8 cellular contexts compared by ENCODE assay signal in the genomic region with DNA sequence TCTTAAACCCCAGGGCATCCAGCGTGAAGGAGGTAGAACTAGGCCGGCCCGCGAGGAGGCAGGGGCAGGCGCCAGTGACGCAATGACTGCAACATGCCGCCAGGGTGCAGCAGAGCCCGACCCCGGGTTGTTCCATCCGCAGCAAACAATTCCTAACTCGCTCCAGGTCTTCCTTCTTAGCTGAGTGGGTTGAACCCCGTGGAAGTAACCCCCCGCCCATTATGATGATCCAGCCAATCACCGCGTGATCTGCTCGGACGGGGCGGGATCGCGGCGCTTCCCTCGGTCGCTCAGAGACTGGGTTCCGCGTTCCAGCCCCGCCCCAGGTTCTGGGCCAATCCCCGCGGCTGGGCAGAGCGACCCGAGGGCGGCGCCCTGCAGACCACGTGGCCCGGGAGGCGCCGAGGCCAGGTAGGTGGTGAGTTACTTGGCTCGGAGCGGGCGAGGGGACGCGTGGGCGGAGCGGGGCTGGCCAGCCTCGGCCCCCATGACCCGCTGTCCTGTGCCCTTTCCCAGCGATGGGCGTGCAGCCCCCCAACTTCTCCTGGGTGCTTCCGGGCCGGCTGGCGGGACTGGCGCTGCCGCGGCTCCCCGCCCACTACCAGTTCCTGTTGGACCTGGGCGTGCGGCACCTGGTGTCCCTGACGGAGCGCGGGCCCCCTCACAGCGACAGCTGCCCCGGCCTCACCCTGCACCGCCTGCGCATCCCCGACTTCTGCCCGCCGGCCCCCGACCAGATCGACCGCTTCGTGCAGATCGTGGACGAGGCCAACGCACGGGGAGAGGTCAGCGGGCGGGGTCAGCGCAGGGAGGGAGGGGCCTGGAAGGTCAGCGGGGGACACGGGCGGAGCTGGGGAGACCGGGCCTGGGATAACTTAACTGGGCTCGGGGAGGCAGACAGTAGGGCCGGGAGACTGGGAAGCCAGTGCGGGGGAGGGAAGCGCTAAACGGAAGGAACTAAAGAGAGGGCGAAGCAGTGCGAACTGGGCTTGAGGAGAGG. TPM values are rescaled to one million over a fixed set of nuclear protein-coding genes. Genes with fewer than 3 reads are reported as not detected.
DNase-seq lines count a peak whose midpoint lies in the region; ATAC-seq and TF ChIP-seq lines count a peak whose summit lies in the region.

A gene (plus strand): TSS at position 380 of the 1,000 bp plus-strand sequence. CDS start 139 bp downstream, at position 519.

- POLR2A ChIA-PET in activated naive CD8-positive, alpha-beta T cell treated with anti-CD3 and anti-CD28 coated beads, Interleukin-2, amount 10 ng/mL, durations not matched to agents 7 days and 5 days (lab: Charles Lee), result interaction anchor here (0.7 to 1.5 kb wide), 4 partner anchors 60 to 131 kb away, joined by 3 to 4 read pairs (median 3); no protein-coding TSS in a partner anchor

- H2AFZ ChIP-seq in SU-DHL-6 (ENCODE audit: low read depth, low read length, severe bottlenecking), result no peak within 1 kb of the TSS

- peak; percentile 93 for TF ChIP-seq CTCF in HFFc6 (IDR thresholded peaks at IDR 0.05)
- peak; percentile 41 for TF ChIP-seq CTCF in SU-DHL-6 (IDR thresholded peaks at IDR 0.05; ENCODE audit: insufficient read depth, low read length, poor library complexity, severe bottlenecking)
- TF ChIP-seq CTCF in glutamatergic neuron (IDR thresholded peaks at IDR 0.05; ENCODE audit: partially characterized antibody, unreplicated experiment), result peak; percentile 97
- TF ChIP-seq CTCF in osteocyte (IDR thresholded peaks at IDR 0.05), result peak; percentile 98

- H3K9me3 Mint-ChIP-seq in HFFc6, result no peaks in the 10 kb centered on the region
- H3K9me3 Mint-ChIP-seq in activated naive CD8-positive, alpha-beta T cell treated with anti-CD3 and anti-CD28 coated beads, Interleukin-2, amount 10 ng/mL, durations not matched to agents 7 days and 5 days, result no peaks in the 10 kb centered on the region
- peaks cover 6% of the 10 kb centered on the region for H3K9me3 Mint-ChIP-seq in glutamatergic neuron (ENCODE audit: unreplicated experiment)
- no peaks in the 10 kb centered on the region for H3K9me3 Mint-ChIP-seq in osteocyte (ENCODE audit: unreplicated experiment)

- H3K27ac Mint-ChIP-seq in HFFc6 (peak within 1 kb of the TSS; percentile 65), glutamatergic neuron (ENCODE audit: unreplicated experiment) (no peak within 1 kb of the TSS), osteocyte (ENCODE audit: unreplicated experiment) (no peak within 1 kb of the TSS)
- peak within 1 kb of the TSS; percentile 58 for H3K27ac Mint-ChIP-seq in activated naive CD8-positive, alpha-beta T cell treated with anti-CD3 and anti-CD28 coated beads, Interleukin-2, amount 10 ng/mL, durations not matched to agents 7 days and 5 days

- DNase-seq in HFFc6 (peak; percentile 96), NCI-H1092 (lab: John Stamatoyannopoulos, UW) (peak; percentile 96), glutamatergic neuron (peak; percentile 97), osteocyte (ENCODE audit: extremely low spot score, unreplicated experiment) (peak; percentile 99)
- peak; percentile 96 for DNase-seq in activated naive CD8-positive, alpha-beta T cell treated with anti-CD3 and anti-CD28 coated beads, Interleukin-2, amount 10 ng/mL, durations not matched to agents 7 days and 5 days

- no peak within 1 kb of the TSS for H3K4me2 ChIP-seq in SU-DHL-6 (ENCODE audit: low read depth, low read length, poor library complexity, severe bottlenecking)

- no peak within 1 kb of the TSS for H3K9ac ChIP-seq in SU-DHL-6 (ENCODE audit: low read length)

- peak within 1 kb of the TSS; percentile 37; the same call in 1 of the 2 replicates for H3K4me3 ChIP-seq in GM08714 (ENCODE audit: low read length)
- H3K4me3 ChIP-seq in SU-DHL-6 (ENCODE audit: insufficient read depth, low read length, poor library complexity, severe bottlenecking), result no peak within 1 kb of the TSS
- peak within 1 kb of the TSS; percentile 69 for H3K4me3 ChIP-seq in thymus (ENCODE audit: low read length)

- H3K9me2 ChIP-seq in SU-DHL-6 (replicated peaks; ENCODE audit: insufficient read depth, low read length), result no peaks in the 10 kb centered on the region

- ATAC-seq in activated naive CD8-positive, alpha-beta T cell treated with anti-CD3 and anti-CD28 coated beads, Interleukin-2, amount 10 ng/mL, durations not matched to agents 7 days and 5 days (ENCODE audit: low read depth), result peak; percentile 98

- peak within 1 kb of the TSS; percentile 87 for H3K4me3 Mint-ChIP-seq in HFFc6
- H3K4me3 Mint-ChIP-seq in activated naive CD8-positive, alpha-beta T cell treated with anti-CD3 and anti-CD28 coated beads, Interleukin-2, amount 10 ng/mL, durations not matched to agents 7 days and 5 days, result peak within 1 kb of the TSS; percentile 84
- H3K4me3 Mint-ChIP-seq in glutamatergic neuron (ENCODE audit: unreplicated experiment), result peak within 1 kb of the TSS; percentile 78
- peak within 1 kb of the TSS; percentile 74 for H3K4me3 Mint-ChIP-seq in osteocyte (ENCODE audit: unreplicated experiment)

- no peaks in the 10 kb centered on the region for H3K36me3 ChIP-seq in SU-DHL-6 (ENCODE audit: low read length)
- H3K36me3 ChIP-seq in thymus (ENCODE audit: control insufficient read depth, insufficient read depth), result no peaks in the 10 kb centered on the region

- H3K27ac ChIP-seq in SU-DHL-6 (ENCODE audit: low read depth, low read length), result no peak within 1 kb of the TSS
- peak within 1 kb of the TSS; percentile 61 for H3K27ac ChIP-seq in thymus (ENCODE audit: low read depth)

- H3K9me3 ChIP-seq in SU-DHL-6 (ENCODE audit: insufficient read depth, low read length) (no peaks in the 10 kb centered on the region), thymus (ENCODE audit: control insufficient read depth) (no peaks in the 10 kb centered on the region)

- H3K79me2 ChIP-seq in SU-DHL-6 (ENCODE audit: insufficient read depth, low read length), result no peaks in the 10 kb centered on the region

- WGBS in thymus, result 1% methylated on average over 88 of the region's 88 CpGs

- H3K4me1 Mint-ChIP-seq in HFFc6 (ENCODE audit: low read depth) (peaks cover 55% of the 10 kb centered on the region), glutamatergic neuron (ENCODE audit: low read depth, unreplicated experiment) (peaks cover 3% of the 10 kb centered on the region), osteocyte (ENCODE audit: unreplicated experiment) (peaks cover 6% of the 10 kb centered on the region)
- H3K4me1 Mint-ChIP-seq in activated naive CD8-positive, alpha-beta T cell treated with anti-CD3 and anti-CD28 coated beads, Interleukin-2, amount 10 ng/mL, durations not matched to agents 7 days and 5 days, result peaks cover 18% of the 10 kb centered on the region

- no peaks in the 10 kb centered on the region for H3F3A ChIP-seq in SU-DHL-6 (ENCODE audit: insufficient read depth)

- H3K36me3 Mint-ChIP-seq in HFFc6 (ENCODE audit: low read depth), result no peaks in the 10 kb centered on the region; the same call in 1 of the 2 replicates
- no peaks in the 10 kb centered on the region for H3K36me3 Mint-ChIP-seq in activated naive CD8-positive, alpha-beta T cell treated with anti-CD3 and anti-CD28 coated beads, Interleukin-2, amount 10 ng/mL, durations not matched to agents 7 days and 5 days
- no peaks in the 10 kb centered on the region for H3K36me3 Mint-ChIP-seq in glutamatergic neuron (ENCODE audit: unreplicated experiment)
- H3K36me3 Mint-ChIP-seq in osteocyte (ENCODE audit: unreplicated experiment), result no peaks in the 10 kb centered on the region

- H3K27me3 ChIP-seq in SU-DHL-6 (ENCODE audit: low read length) (no peaks in the 10 kb centered on the region), thymus (ENCODE audit: control insufficient read depth, insufficient read depth) (no peaks in the 10 kb centered on the region)

- no peaks in the 10 kb centered on the region for H4K20me1 ChIP-seq in SU-DHL-6 (ENCODE audit: low read depth, low read length)

- H3K27me3 Mint-ChIP-seq in HFFc6 (ENCODE audit: insufficient read depth) (no peaks in the 10 kb centered on the region; the same call in 1 of the 2 replicates), glutamatergic neuron (ENCODE audit: unreplicated experiment) (peaks cover 3% of the 10 kb centered on the region), osteocyte (ENCODE audit: unreplicated experiment) (no peaks in the 10 kb centered on the region)
- peaks cover 7% of the 10 kb centered on the region for H3K27me3 Mint-ChIP-seq in activated naive CD8-positive, alpha-beta T cell treated with anti-CD3 and anti-CD28 coated beads, Interleukin-2, amount 10 ng/mL, durations not matched to agents 7 days and 5 days

- peaks cover 3% of the 10 kb centered on the region for H3K4me1 ChIP-seq in thymus (ENCODE audit: control insufficient read depth, insufficient read depth, low read length)

RNA-seq across cellular contexts. Expression of the gene that starts here (rescaled TPM):
- 10 to 100 TPM; 23.3 to 26.3 (median 23.5) TPM for total RNA-seq in HFFc6 (2021; fragmentation: NEBNext Ultra II Directional; extraction: Animal tissue kit (Norgen Biotek cat#: 25700))
- 10 to 100 TPM; 20.1 to 22.2 TPM for total RNA-seq in activated naive CD8-positive, alpha-beta T cell treated with anti-CD3 and anti-CD28 coated beads, Interleukin-2, amount 10 ng/mL, durations not matched to agents 7 days and 5 days
- 11.6 TPM for total RNA-seq in glutamatergic neuron (ENCODE audit: unreplicated experiment)
- total RNA-seq in osteocyte, result 10.5 and 16.5 TPM in 2 replicates
- polyA plus RNA-seq in thymus, result 162 TPM

Comparison
In these comparisons a context has a peak if more than half of its experiments do, and no peak if none do; other contexts are left out.
1. H3K27ac Mint-ChIP-seq: peak in HFFc6 (single experiment) and activated naive CD8-positive, alpha-beta T cell treated with anti-CD3 and anti-CD28 coated beads, Interleukin-2, amount 10 ng/mL, durations not matched to agents 7 days and 5 days (single experiment); none in glutamatergic neuron (single experiment) and osteocyte (single experiment).
2. CTCF ChIP-seq: peak in every context shown above with its lines; median percentile 98 in osteocyte; 97 in glutamatergic neuron; 93 in HFFc6; 41 in SU-DHL-6.
3. Peak in every context shown above with its lines, with median percentiles within 50 percentile points of each other: DNase-seq and H3K4me3 Mint-ChIP-seq.